13 cellular contexts compared by ENCODE assay signal in the genomic region with DNA sequence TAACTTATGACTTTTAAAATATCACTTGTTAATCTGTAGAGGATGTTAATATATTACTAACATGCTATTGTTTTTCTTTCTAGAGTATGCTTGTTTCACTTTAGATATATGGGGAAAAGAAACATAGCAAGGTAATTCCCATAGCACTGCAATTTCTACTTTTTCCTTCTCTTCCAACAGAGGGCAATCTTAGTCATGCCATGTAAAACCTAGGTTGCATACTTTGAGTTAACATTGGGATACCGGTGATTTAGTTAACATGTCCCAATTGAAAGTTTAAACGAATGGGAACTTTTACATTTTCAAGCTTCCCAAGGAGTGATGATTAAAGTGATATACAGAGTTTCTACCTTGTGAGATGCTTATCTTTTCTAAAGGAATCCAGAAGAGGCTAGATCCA.
A peak's percentile ranks its signal among the peaks of the same experiment; 100 is the strongest.
DNase-seq lines count a peak whose midpoint lies in the region; ATAC-seq, FAIRE-seq and TF ChIP-seq lines count a peak whose summit lies in the region.
"Had no signal": no experiment of that assay in that cellular context is flagged by ENCODE, and none has a peak within 500 bp of the region (broad histone marks: within the 10 kb centered on the region; RNA-seq: fewer than 3 reads in every experiment).

No MANE protein-coding gene starts in this region.

- H3K36me3 ChIP-seq in neuronal stem cell (replicated peaks in 1 of 2; ENCODE audit: control insufficient read depth in 2 of 2, insufficient read depth in 2 of 2, low read length in 2 of 2) = peaks cover 0 to 10% of the 10 kb centered on the region in 2 donors
- H3K36me3 ChIP-seq: uterus had no signal

- no peak overlapping the region for H3K4me2 ChIP-seq in neuronal stem cell (ENCODE audit: insufficient read depth, low read length, poor library complexity, severe bottlenecking)

- no peak overlapping the region for H2BK5ac ChIP-seq in neuronal stem cell (ENCODE audit: low read length)

- no peak overlapping the region for H3K23ac ChIP-seq in neuronal stem cell (ENCODE audit: low read depth, low read length, poor library complexity)

- H3K9ac ChIP-seq in neuronal stem cell (ENCODE audit: low read depth, low read length, poor library complexity) = no peak overlapping the region

- FAIRE-seq in frontal cortex (lab: Jason Lieb, UNC) (peak; percentile 10), H54 (lab: Jason Lieb, UNC) (no peak)

- no CpG with 5 or more reads among the region's 2 CpGs for WGBS in neuronal stem cell (ENCODE audit: extremely low coverage in 2 of 2, insufficient read length in 2 of 2, insufficient replicate concordance in 1 of 2), 2 donors

- no peak overlapping the region for H2BK15ac ChIP-seq in neuronal stem cell (ENCODE audit: low read length)

- H3K27me3 Mint-ChIP-seq in activated T-cell treated with anti-CD3 and anti-CD28 coated beads, Interleukin-2, amount 50 U/mL, for 72 hours (ENCODE audit: low read depth) = peaks cover 6% of the 10 kb centered on the region
- H3K27me3 Mint-ChIP-seq in activated T-cell treated with anti-CD3 and anti-CD28 coated beads, Interleukin-2, amount 50 U/mL, for 4 hours (ENCODE audit: low read depth) = no peaks in the 10 kb centered on the region
- no peaks in the 10 kb centered on the region for H3K27me3 Mint-ChIP-seq in type B pancreatic cell

- no peaks in the 10 kb centered on the region for H3K36me3 Mint-ChIP-seq in activated T-cell treated with anti-CD3 and anti-CD28 coated beads, Interleukin-2, amount 50 U/mL, for 72 hours (ENCODE audit: insufficient read depth in 2 of 2)
- peaks cover 7% of the 10 kb centered on the region for H3K36me3 Mint-ChIP-seq in activated T-cell treated with anti-CD3 and anti-CD28 coated beads, Interleukin-2, amount 50 U/mL, for 4 hours (ENCODE audit: insufficient read depth)
- H3K36me3 Mint-ChIP-seq in type B pancreatic cell = peaks cover 6% of the 10 kb centered on the region

- no peaks in the 10 kb centered on the region for H3K79me1 ChIP-seq in neuronal stem cell (ENCODE audit: low read depth, low read length)

- H3K4me1 ChIP-seq in neuronal stem cell (ENCODE audit: control insufficient read depth in 2 of 2, insufficient read depth in 1 of 2, low read depth in 1 of 2, low read length in 2 of 2) = no peaks in the 10 kb centered on the region
- H3K4me1 ChIP-seq: uterus had no signal

- H3K4ac ChIP-seq in neuronal stem cell (ENCODE audit: low read length) = no peak overlapping the region

- no peak overlapping the region for H3K4me3 Mint-ChIP-seq in activated T-cell treated with anti-CD3 and anti-CD28 coated beads, Interleukin-2, amount 50 U/mL, for 72 hours
- H3K4me3 Mint-ChIP-seq in activated T-cell treated with anti-CD3 and anti-CD28 coated beads, Interleukin-2, amount 50 U/mL, for 4 hours = no peak overlapping the region
- no peak overlapping the region for H3K4me3 Mint-ChIP-seq in type B pancreatic cell

- no peaks in the 10 kb centered on the region for H3K9me3 ChIP-seq in neuronal stem cell (replicated peaks in 1 of 2; ENCODE audit: control insufficient read depth in 2 of 2, insufficient read depth in 1 of 2, low read depth in 1 of 2, low read length in 2 of 2)
- H3K9me3 ChIP-seq: uterus had no signal

- no peak for ATAC-seq in activated T-cell treated with anti-CD3 and anti-CD28 coated beads, Interleukin-2, amount 50 U/mL, for 72 hours (replicated peaks in 1 of 2)
- ATAC-seq in activated T-cell treated with anti-CD3 and anti-CD28 coated beads, Interleukin-2, amount 50 U/mL, for 4 hours = no peak
- no peak for ATAC-seq in GM21723 (IDR thresholded peaks at IDR 0.05; ENCODE audit: unreplicated experiment)
- ATAC-seq: right cardiac atrium had no signal

- H3K18ac ChIP-seq in neuronal stem cell (ENCODE audit: low read length) = no peak overlapping the region

- H3K14ac ChIP-seq in neuronal stem cell (ENCODE audit: low read length) = no peak overlapping the region

- no peak overlapping the region for H2BK12ac ChIP-seq in neuronal stem cell (ENCODE audit: low read length)

- H4K91ac ChIP-seq in neuronal stem cell (ENCODE audit: low read depth, low read length, poor library complexity) = no peak overlapping the region

- H3K4me1 Mint-ChIP-seq in activated T-cell treated with anti-CD3 and anti-CD28 coated beads, Interleukin-2, amount 50 U/mL, for 72 hours (ENCODE audit: low read depth) = no peaks in the 10 kb centered on the region
- H3K4me1 Mint-ChIP-seq in activated T-cell treated with anti-CD3 and anti-CD28 coated beads, Interleukin-2, amount 50 U/mL, for 4 hours (ENCODE audit: low read depth) = no peaks in the 10 kb centered on the region
- H3K4me1 Mint-ChIP-seq in type B pancreatic cell (ENCODE audit: unreplicated experiment) = no peaks in the 10 kb centered on the region

- no peaks in the 10 kb centered on the region for H3K9me3 Mint-ChIP-seq in activated T-cell treated with anti-CD3 and anti-CD28 coated beads, Interleukin-2, amount 50 U/mL, for 72 hours
- no peaks in the 10 kb centered on the region for H3K9me3 Mint-ChIP-seq in activated T-cell treated with anti-CD3 and anti-CD28 coated beads, Interleukin-2, amount 50 U/mL, for 4 hours
- H3K9me3 Mint-ChIP-seq in type B pancreatic cell = no peaks in the 10 kb centered on the region

- no peaks in the 10 kb centered on the region for H3K27me3 ChIP-seq in neuronal stem cell (ENCODE audit: control insufficient read depth in 3 of 3, insufficient read depth in 3 of 3, low read depth in 1 of 3, low read length in 3 of 3)
- H3K27me3 ChIP-seq: uterus had no signal

- no peak overlapping the region for H3K4me3 ChIP-seq in neuronal stem cell (ENCODE audit: low read length in 2 of 2)
- H3K4me3 ChIP-seq: uterus had no signal

- H2BK120ac ChIP-seq in neuronal stem cell (ENCODE audit: low read depth, low read length) = no peak overlapping the region

- TF ChIP-seq CTCF in type B pancreatic cell (conservative IDR thresholded peaks at IDR 0.05) = peak; percentile 29

- no peak overlapping the region for H4K8ac ChIP-seq in neuronal stem cell (ENCODE audit: low read depth, low read length)

- H2AFZ ChIP-seq in neuronal stem cell (ENCODE audit: low read length) = no peak overlapping the region

- TF ChIP-seq POLR2A in H54 (IDR thresholded peaks at IDR 0.05; ENCODE audit: low read depth, low read length) = no peak

- no peak overlapping the region for H2AK5ac ChIP-seq in neuronal stem cell (ENCODE audit: low read depth, low read length)

- peak overlapping the region; percentile 65 for H3K27ac Mint-ChIP-seq in activated T-cell treated with anti-CD3 and anti-CD28 coated beads, Interleukin-2, amount 50 U/mL, for 72 hours
- H3K27ac Mint-ChIP-seq in type B pancreatic cell = no peak overlapping the region

- DNase-seq in activated T-cell treated with anti-CD3 and anti-CD28 coated beads, Interleukin-2, amount 50 U/mL, for 72 hours = no peak
- DNase-seq in activated T-cell treated with anti-CD3 and anti-CD28 coated beads, Interleukin-2, amount 50 U/mL, for 4 hours = no peak
- DNase-seq in SK-MEL-5 (ENCODE audit: low read depth, low spot score) = peak; percentile 35
- no peak for DNase-seq in frontal cortex (ENCODE audit: low spot score in 2 of 2)
- DNase-seq in type B pancreatic cell (ENCODE audit: extremely low spot score, unreplicated experiment) = no peak
- no peak for DNase-seq in H54 (ENCODE audit: insufficient read length, low spot score)
- DNase-seq in neuronal stem cell (ENCODE audit: low spot score) = no peak
- DNase-seq: foreskin melanocyte, midbrain, NCI-H1048, right cardiac atrium, uterus had no signal

- H3K27ac ChIP-seq in neuronal stem cell (replicated peaks; ENCODE audit: low read length) = no peak overlapping the region
- H3K27ac ChIP-seq: uterus had no signal

- in situ Hi-C loops in SK-MEL-5 (cut with HindIII; ENCODE audit: low pct_unique_long_range_greater_than_20kb, low sequenced_read_pairs) = no loop called here
